Comparison of ENCODE assay signal across 25 cellular contexts in the genomic region with DNA sequence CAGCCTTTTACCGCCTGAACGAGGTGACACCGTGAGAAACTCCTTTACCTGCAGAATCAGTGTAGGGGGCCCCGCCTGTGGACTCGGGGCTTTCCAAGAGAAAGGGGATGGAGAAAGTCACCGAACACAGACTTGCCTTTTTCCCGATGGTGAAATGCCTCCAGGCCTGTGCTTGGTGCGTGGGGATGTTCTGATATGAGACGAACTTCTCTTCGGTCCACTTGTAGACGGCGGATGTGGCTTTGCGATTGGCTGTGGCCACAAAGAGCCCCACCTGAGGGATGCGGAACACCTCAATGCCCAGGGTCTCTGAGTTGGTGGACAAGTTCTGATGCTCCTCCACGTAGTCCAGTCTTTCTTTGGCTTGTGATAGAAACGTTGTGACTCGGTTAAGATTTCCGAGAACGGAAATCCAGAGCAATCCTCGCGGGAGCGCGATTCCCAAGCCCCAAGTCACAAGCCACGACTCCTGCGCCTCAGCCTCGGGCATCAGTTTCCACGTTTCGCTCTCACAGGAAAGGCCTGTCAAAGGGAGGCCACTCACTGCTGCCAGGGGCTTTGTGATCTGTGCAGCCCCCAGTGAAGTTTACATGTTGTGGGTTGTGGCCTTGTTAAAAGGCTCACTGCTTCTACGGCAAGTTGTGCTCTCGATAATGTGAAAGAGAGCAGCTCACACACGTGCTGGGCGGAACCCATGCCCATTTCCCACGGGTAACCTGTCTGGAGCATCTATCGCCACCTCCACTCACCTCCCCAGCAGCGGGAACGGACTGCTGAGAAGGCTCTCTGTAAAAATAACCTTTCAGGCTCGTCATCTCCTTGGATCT. TPM values are rescaled to one million over a fixed set of nuclear protein-coding genes. Genes with fewer than 3 reads are reported as not detected.
DNase-seq lines count a peak whose midpoint lies in the region; ATAC-seq and TF ChIP-seq lines count a peak whose summit lies in the region.
"Had no signal": no experiment of that assay in that cellular context is flagged by ENCODE, and none has a peak within 500 bp of the region (broad histone marks: within the 10 kb centered on the region; RNA-seq: fewer than 3 reads in every experiment).

No MANE protein-coding gene starts in this region.

- H3K36me3 Mint-ChIP-seq in neural crest cell (ENCODE audit: low read depth), result no peaks in the 10 kb centered on the region
- H3K36me3 Mint-ChIP-seq in activated T-cell treated with anti-CD3 and anti-CD28 coated beads, Interleukin-2, amount 50 U/mL, for 4 hours (ENCODE audit: insufficient read depth), result no peaks in the 10 kb centered on the region

- no peaks in the 10 kb centered on the region for H3K9me3 ChIP-seq in Peyer's patch
- H3K9me3 ChIP-seq in WERI-Rb-1 (ENCODE audit: severe bottlenecking), result peaks cover 19% of the 10 kb centered on the region
- H3K9me3 ChIP-seq: testis had no signal

- H3K4me3 ChIP-seq in Peyer's patch (no peak overlapping the region), WERI-Rb-1 (ENCODE audit: low read depth, low read length) (no peak overlapping the region)
- H3K4me3 ChIP-seq: SK-N-MC, testis had no signal

- no peak overlapping the region for H3K4me3 Mint-ChIP-seq in neural crest cell
- H3K4me3 Mint-ChIP-seq in activated T-cell treated with anti-CD3 and anti-CD28 coated beads, Interleukin-2, amount 50 U/mL, for 4 hours, result no peak overlapping the region
- H3K4me3 Mint-ChIP-seq: activated T-cell treated with anti-CD3 and anti-CD28 coated beads, Interleukin-2, amount 50 U/mL, for 24 hours; T-helper 1 cell treated with Interleukin-12 subunit alpha and Interleukin-12 subunit beta and Interleukin-4 antibody, amounts not matched to agents 30 μg/mL and 1 μg/mL, for 36 hours had no signal

- H3K27ac ChIP-seq in Peyer's patch, result no peak overlapping the region
- H3K27ac ChIP-seq in WERI-Rb-1, result no peak overlapping the region
- H3K27ac ChIP-seq: brain microvascular endothelial cell, SK-N-MC, testis had no signal

- DNase-seq in Peyer's patch (peak in 2 of 3 donors; percentile 24 to 27), WERI-Rb-1 (peak; percentile 3), neural crest cell (ENCODE audit: low read depth, low spot score) (no peak), SHP77 treated with DMSO at 0.1 percent for 48 hours (lab: John Stamatoyannopoulos, UW) (no peak)
- DNase-seq in activated T-cell treated with anti-CD3 and anti-CD28 coated beads, Interleukin-2, amount 50 U/mL, for 4 hours, result no peak
- DNase-seq: activated CD4-positive, alpha-beta T cell treated with anti-CD3 and anti-CD28 coated beads for 4 hours; activated naive CD4-positive, alpha-beta T cell treated with anti-CD3 and anti-CD28 coated beads, Interleukin-2, amount 50 U/mL, for 16 hours; activated T-cell treated with anti-CD3 and anti-CD28 coated beads, Interleukin-2, amount 50 U/mL, for 24 hours; amniotic stem cell; brain microvascular endothelial cell; C1 segment of cervical spinal cord; Caco-2; NCI-H146; NCI-H2107; NCI-H446; NCI-H774; stimulated activated naive CD4-positive, alpha-beta T cell treated with Interleukin-2 at 50 U/mL for 16 hours; testis had no signal

- no peak for TF ChIP-seq POLR2A in Peyer's patch (IDR thresholded peaks at IDR 0.05)

- H3K4me1 Mint-ChIP-seq in neural crest cell, result no peaks in the 10 kb centered on the region
- H3K4me1 Mint-ChIP-seq in activated T-cell treated with anti-CD3 and anti-CD28 coated beads, Interleukin-2, amount 50 U/mL, for 4 hours (ENCODE audit: low read depth), result no peaks in the 10 kb centered on the region

- H3K36me3 ChIP-seq in Peyer's patch (no peaks in the 10 kb centered on the region), WERI-Rb-1 (no peaks in the 10 kb centered on the region)
- H3K36me3 ChIP-seq: brain microvascular endothelial cell had no signal

- H3K27me3 ChIP-seq in Peyer's patch (no peaks in the 10 kb centered on the region), WERI-Rb-1 (ENCODE audit: insufficient read depth, low read depth, severe bottlenecking) (no peaks in the 10 kb centered on the region)
- H3K27me3 ChIP-seq: brain microvascular endothelial cell, testis had no signal

- no peak for ATAC-seq in HG03039 (IDR thresholded peaks at IDR 0.05; ENCODE audit: unreplicated experiment)
- ATAC-seq in activated T-cell treated with anti-CD3 and anti-CD28 coated beads, Interleukin-2, amount 50 U/mL, for 4 hours, result no peak

- H3K9me3 Mint-ChIP-seq in neural crest cell, result peaks cover 4% of the 10 kb centered on the region
- no peaks in the 10 kb centered on the region for H3K9me3 Mint-ChIP-seq in activated T-cell treated with anti-CD3 and anti-CD28 coated beads, Interleukin-2, amount 50 U/mL, for 4 hours
- H3K9me3 Mint-ChIP-seq: activated T-cell treated with anti-CD3 and anti-CD28 coated beads, Interleukin-2, amount 50 U/mL, for 24 hours; T-helper 1 cell treated with Interleukin-12 subunit alpha and Interleukin-12 subunit beta and Interleukin-4 antibody, amounts not matched to agents 30 μg/mL and 1 μg/mL, for 36 hours had no signal

- H3K27ac Mint-ChIP-seq in neural crest cell (ENCODE audit: unreplicated experiment), result peak overlapping the region; percentile 27
- H3K27ac Mint-ChIP-seq: activated T-cell treated with anti-CD3 and anti-CD28 coated beads, Interleukin-2, amount 50 U/mL, for 24 hours; T-helper 1 cell treated with Interleukin-12 subunit alpha and Interleukin-12 subunit beta and Interleukin-4 antibody, amounts not matched to agents 30 μg/mL and 1 μg/mL, for 36 hours had no signal

- no peaks in the 10 kb centered on the region for H3K4me1 ChIP-seq in Peyer's patch
- H3K4me1 ChIP-seq: Caco-2, testis had no signal

- TF ChIP-seq CTCF in Peyer's patch (IDR thresholded peaks at IDR 0.05), result no peak
- no peak for TF ChIP-seq CTCF in WERI-Rb-1 (IDR thresholded peaks at IDR 0.05; ENCODE audit: low read depth, low read length)
- no peak for TF ChIP-seq CTCF in neural crest cell (conservative IDR thresholded peaks at IDR 0.05)

- no peaks in the 10 kb centered on the region for H3K27me3 Mint-ChIP-seq in neural crest cell (ENCODE audit: low read depth)
- H3K27me3 Mint-ChIP-seq in activated T-cell treated with anti-CD3 and anti-CD28 coated beads, Interleukin-2, amount 50 U/mL, for 4 hours (ENCODE audit: low read depth), result no peaks in the 10 kb centered on the region
- H3K27me3 Mint-ChIP-seq: activated T-cell treated with anti-CD3 and anti-CD28 coated beads, Interleukin-2, amount 50 U/mL, for 24 hours had no signal

RNA-seq across cellular contexts. Expression of gene KRTAP10-1, which starts 12.6 kb away (rescaled TPM):
- total RNA-seq in Peyer's patch (not detected), neural crest cell (not detected in 2 replicates)
- not detected for total RNA-seq in activated T-cell treated with anti-CD3 and anti-CD28 coated beads, Interleukin-2, amount 50 U/mL, for 4 hours
- total RNA-seq: activated CD8-positive, alpha-beta memory T cell treated with anti-CD3 and anti-CD28 coated beads for 36 hours; Caco-2; lung microvascular endothelial cell; mucosa of gallbladder; RPMI7951; testis had no signal

RNA-seq across cellular contexts. Expression of gene KRTAP10-2, which starts 23.9 kb away (rescaled TPM):
- not detected for total RNA-seq in Peyer's patch
- total RNA-seq in neural crest cell, result not detected in 2 replicates
- total RNA-seq in activated T-cell treated with anti-CD3 and anti-CD28 coated beads, Interleukin-2, amount 50 U/mL, for 4 hours, result not detected
- total RNA-seq: activated CD8-positive, alpha-beta memory T cell treated with anti-CD3 and anti-CD28 coated beads for 36 hours; Caco-2; lung microvascular endothelial cell; mucosa of gallbladder; RPMI7951; testis had no signal

RNA-seq across cellular contexts. Expression of gene KRTAP10-3, which starts 31.2 kb away (rescaled TPM):
- total RNA-seq in Peyer's patch (not detected), neural crest cell (not detected in 2 replicates)
- not detected for total RNA-seq in activated T-cell treated with anti-CD3 and anti-CD28 coated beads, Interleukin-2, amount 50 U/mL, for 4 hours
- total RNA-seq: activated CD8-positive, alpha-beta memory T cell treated with anti-CD3 and anti-CD28 coated beads for 36 hours; Caco-2; lung microvascular endothelial cell; mucosa of gallbladder; RPMI7951; testis had no signal

RNA-seq across cellular contexts. Expression of gene KRTAP10-4, which starts 46.2 kb away (rescaled TPM):
- not detected for total RNA-seq in Peyer's patch
- not detected in 2 replicates for total RNA-seq in neural crest cell
- not detected for total RNA-seq in activated T-cell treated with anti-CD3 and anti-CD28 coated beads, Interleukin-2, amount 50 U/mL, for 4 hours
- total RNA-seq: activated CD8-positive, alpha-beta memory T cell treated with anti-CD3 and anti-CD28 coated beads for 36 hours; Caco-2; lung microvascular endothelial cell; mucosa of gallbladder; RPMI7951 had no signal

RNA-seq across cellular contexts. Expression of gene KRTAP10-5, which starts 53.0 kb away (rescaled TPM):
- total RNA-seq in Peyer's patch (not detected), neural crest cell (not detected in 2 replicates)
- total RNA-seq in activated T-cell treated with anti-CD3 and anti-CD28 coated beads, Interleukin-2, amount 50 U/mL, for 4 hours, result not detected
- total RNA-seq: activated CD8-positive, alpha-beta memory T cell treated with anti-CD3 and anti-CD28 coated beads for 36 hours; Caco-2; lung microvascular endothelial cell; mucosa of gallbladder; RPMI7951; testis had no signal

Comparison
In these comparisons a context has a peak if more than half of its experiments do, and no peak if none do; other contexts are left out.
1. DNase-seq: peak in Peyer's patch (2 of 3) and WERI-Rb-1 (single experiment); none in neural crest cell (single experiment), SHP77 treated with DMSO at 0.1 percent for 48 hours (single experiment) and activated T-cell treated with anti-CD3 and anti-CD28 coated beads, Interleukin-2, amount 50 U/mL, for 4 hours (single experiment).